1 cellular context compared by ENCODE assay signal in genomic region chr4:67522851-67523671, GRCh38.
A peak's percentile ranks its signal among the peaks of the same experiment; 100 is the strongest.
TF ChIP-seq lines count a peak whose summit lies in the region.

No MANE protein-coding gene starts in this region.

TF ChIP-seq in K562, 482 proteins besides CTCF, POLR2A, EP300 and RAD21 (continued from another document and continues in another):
- TF ChIP-seq DEAF1 (CRISPR knock-in tag; IDR thresholded peaks at IDR 0.05) (no peak), GABPB2 (CRISPR knock-in tag; conservative IDR thresholded peaks at IDR 0.05) (no peak), MEIS2 (IDR thresholded peaks at IDR 0.05; ENCODE audit: partially characterized antibody) (peak; percentile 77), ETV1 (tag; conservative IDR thresholded peaks at IDR 0.05; ENCODE audit: low read depth) (peak; percentile 98), KAT2B (IDR thresholded peaks at IDR 0.05; ENCODE audit: low read depth, low read length) (no peak), BRF1 (IDR thresholded peaks at IDR 0.05; ENCODE audit: borderline replicate concordance, extremely low read depth, insufficient read length) (no peak), SP2 (IDR thresholded peaks at IDR 0.05; ENCODE audit: extremely low read depth, low read depth, low read length, poor library complexity, severe bottlenecking) (no peak), ZNF766 (CRISPR knock-in tag; conservative IDR thresholded peaks at IDR 0.05) (no peak), ZFX (CRISPR knock-in tag; IDR thresholded peaks at IDR 0.05) (no peak), L3MBTL2 (IDR thresholded peaks at IDR 0.05) (no peak), MIER1 (IDR thresholded peaks at IDR 0.05; ENCODE audit: low read depth) (no peak), TCF7 (IDR thresholded peaks at IDR 0.05; ENCODE audit: borderline replicate concordance) (no peak), PHB2 (IDR thresholded peaks at IDR 0.05; ENCODE audit: low read depth) (no peak), ZHX1 (conservative IDR thresholded peaks at IDR 0.05; ENCODE audit: low read length) (no peak), CEBPG (CRISPR knock-in tag; IDR thresholded peaks at IDR 0.05) (no peak), CEBPG (tag; conservative IDR thresholded peaks at IDR 0.05 in 1 of 2, IDR thresholded peaks at IDR 0.05 in 1 of 2) (no peak; a peak in 1 of 4 replicates), E2F4 (CRISPR knock-in tag; IDR thresholded peaks at IDR 0.05; ENCODE audit: low read depth) (no peak), ZNF354B (CRISPR knock-in tag; IDR thresholded peaks at IDR 0.05) (no peak), NUFIP1 (IDR thresholded peaks at IDR 0.05; ENCODE audit: partially characterized antibody) (no peak), ZNF830 (CRISPR knock-in tag; IDR thresholded peaks at IDR 0.05) (no peak), HES1 (IDR thresholded peaks at IDR 0.05; ENCODE audit: low read depth) (no peak), CBFB (CRISPR knock-in tag; IDR thresholded peaks at IDR 0.05) (no peak), ERF (CRISPR knock-in tag; IDR thresholded peaks at IDR 0.05) (no peak), ATF2 (CRISPR knock-in tag; IDR thresholded peaks at IDR 0.05) (no peak), SAFB2 (IDR thresholded peaks at IDR 0.05; ENCODE audit: borderline replicate concordance, low read depth, low read length, severe bottlenecking) (no peak), ZNF407 (IDR thresholded peaks at IDR 0.05; ENCODE audit: low read depth) (no peak), NCOA1 (IDR thresholded peaks at IDR 0.05; ENCODE audit: low read depth) (peak; percentile 75; the same call in 1 of the 2 replicates), ZNF384 (IDR thresholded peaks at IDR 0.05; ENCODE audit: low read depth, low read length) (peak; percentile 74), ZEB2 (IDR thresholded peaks at IDR 0.05) (peak; percentile 19), KLF1 (tag; IDR thresholded peaks at IDR 0.05) (0 out of 2 replicates have a peak, but pooled peaks have one; percentile 54), TSHZ1 (CRISPR knock-in tag; IDR thresholded peaks at IDR 0.05) (no peak), ETS2 (tag; IDR thresholded peaks at IDR 0.05; ENCODE audit: borderline replicate concordance, poor library complexity, severe bottlenecking) (no peak), CBX1 (IDR thresholded peaks at IDR 0.05; ENCODE audit: low read depth) (no peak), TBL1XR1 (IDR thresholded peaks at IDR 0.05; ENCODE audit: low read length in 2 of 2) (peak in 1 of 2 experiments; percentile 73; a peak in 2 of 4 replicates), SRSF9 (IDR thresholded peaks at IDR 0.05; ENCODE audit: borderline replicate concordance, low read depth, low read length) (no peak), ARID3A (IDR thresholded peaks at IDR 0.05; ENCODE audit: borderline replicate concordance, low read depth, low read length) (peak; percentile 99), HNRNPUL1 (IDR thresholded peaks at IDR 0.05; ENCODE audit: low read length) (no peak)
